In the genomic region with DNA sequence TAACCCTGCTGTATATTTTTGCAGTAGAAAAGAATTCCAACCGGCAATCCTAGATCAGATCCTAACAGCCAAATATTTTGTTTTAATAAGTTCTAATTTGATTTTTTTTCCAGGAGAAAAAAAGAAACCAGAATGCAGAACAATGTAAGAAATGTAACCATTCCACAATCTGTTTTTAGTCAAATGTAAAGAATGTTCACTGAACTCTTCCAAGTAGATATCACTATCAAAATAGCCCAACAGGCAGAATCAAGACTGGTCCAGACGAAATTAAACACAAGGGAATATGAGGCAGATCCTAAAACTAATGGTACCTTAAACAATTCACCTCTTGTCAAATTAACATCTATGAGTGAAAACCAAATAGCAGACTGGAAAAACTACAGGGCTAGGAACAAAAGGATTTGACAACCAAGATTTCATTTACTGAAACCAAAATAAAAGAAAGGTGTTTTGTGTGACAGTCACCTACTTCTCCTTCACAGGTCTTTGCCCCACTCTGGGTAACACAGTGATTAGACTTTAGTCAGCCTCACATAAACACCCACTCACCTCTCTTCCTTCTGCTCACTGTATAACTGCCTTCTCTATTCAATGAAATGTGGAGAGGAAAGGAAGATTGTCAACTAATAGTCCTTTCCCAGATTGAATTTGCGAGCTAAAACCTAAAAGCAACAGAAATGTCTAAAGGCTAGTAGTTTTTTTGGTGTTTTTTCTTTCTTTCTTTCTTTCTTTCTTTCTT, we compare ENCODE assay signal across 1 cellular context.
TF ChIP-seq lines count a peak whose summit lies in the region.

No MANE protein-coding gene starts in this region.

TF ChIP-seq in HepG2, 621 proteins besides CTCF, POLR2A, EP300 and RAD21:
- TF ChIP-seq ZBTB2 (CRISPR knock-in tag; IDR thresholded peaks at IDR 0.05; ENCODE audit: low read depth) (no peak), BRCA1 (CRISPR knock-in tag; IDR thresholded peaks at IDR 0.05) (no peak), ZNF775 (CRISPR knock-in tag; IDR thresholded peaks at IDR 0.05; ENCODE audit: borderline replicate concordance) (no peak), PATZ1 (CRISPR knock-in tag; IDR thresholded peaks at IDR 0.05) (no peak), NFKBIZ (CRISPR knock-in tag; IDR thresholded peaks at IDR 0.05) (no peak), ELK4 (CRISPR knock-in tag; IDR thresholded peaks at IDR 0.05; ENCODE audit: borderline replicate concordance) (no peak), NFRKB (IDR thresholded peaks at IDR 0.05) (no peak), ZNF251 (CRISPR knock-in tag; IDR thresholded peaks at IDR 0.05) (no peak), THRA (CRISPR knock-in tag; IDR thresholded peaks at IDR 0.05; ENCODE audit: borderline replicate concordance) (no peak)
- TF ChIP-seq, protein P1, sequence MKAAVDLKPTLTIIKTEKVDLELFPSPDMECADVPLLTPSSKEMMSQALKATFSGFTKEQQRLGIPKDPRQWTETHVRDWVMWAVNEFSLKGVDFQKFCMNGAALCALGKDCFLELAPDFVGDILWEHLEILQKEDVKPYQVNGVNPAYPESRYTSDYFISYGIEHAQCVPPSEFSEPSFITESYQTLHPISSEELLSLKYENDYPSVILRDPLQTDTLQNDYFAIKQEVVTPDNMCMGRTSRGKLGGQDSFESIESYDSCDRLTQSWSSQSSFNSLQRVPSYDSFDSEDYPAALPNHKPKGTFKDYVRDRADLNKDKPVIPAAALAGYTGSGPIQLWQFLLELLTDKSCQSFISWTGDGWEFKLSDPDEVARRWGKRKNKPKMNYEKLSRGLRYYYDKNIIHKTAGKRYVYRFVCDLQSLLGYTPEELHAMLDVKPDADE (CRISPR knock-in tag; IDR thresholded peaks at IDR 0.05) = no peak
- TF ChIP-seq, protein P2, sequence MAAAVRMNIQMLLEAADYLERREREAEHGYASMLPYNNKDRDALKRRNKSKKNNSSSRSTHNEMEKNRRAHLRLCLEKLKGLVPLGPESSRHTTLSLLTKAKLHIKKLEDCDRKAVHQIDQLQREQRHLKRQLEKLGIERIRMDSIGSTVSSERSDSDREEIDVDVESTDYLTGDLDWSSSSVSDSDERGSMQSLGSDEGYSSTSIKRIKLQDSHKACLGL (CRISPR knock-in tag; IDR thresholded peaks at IDR 0.05) = no peak
